In the genomic region with DNA sequence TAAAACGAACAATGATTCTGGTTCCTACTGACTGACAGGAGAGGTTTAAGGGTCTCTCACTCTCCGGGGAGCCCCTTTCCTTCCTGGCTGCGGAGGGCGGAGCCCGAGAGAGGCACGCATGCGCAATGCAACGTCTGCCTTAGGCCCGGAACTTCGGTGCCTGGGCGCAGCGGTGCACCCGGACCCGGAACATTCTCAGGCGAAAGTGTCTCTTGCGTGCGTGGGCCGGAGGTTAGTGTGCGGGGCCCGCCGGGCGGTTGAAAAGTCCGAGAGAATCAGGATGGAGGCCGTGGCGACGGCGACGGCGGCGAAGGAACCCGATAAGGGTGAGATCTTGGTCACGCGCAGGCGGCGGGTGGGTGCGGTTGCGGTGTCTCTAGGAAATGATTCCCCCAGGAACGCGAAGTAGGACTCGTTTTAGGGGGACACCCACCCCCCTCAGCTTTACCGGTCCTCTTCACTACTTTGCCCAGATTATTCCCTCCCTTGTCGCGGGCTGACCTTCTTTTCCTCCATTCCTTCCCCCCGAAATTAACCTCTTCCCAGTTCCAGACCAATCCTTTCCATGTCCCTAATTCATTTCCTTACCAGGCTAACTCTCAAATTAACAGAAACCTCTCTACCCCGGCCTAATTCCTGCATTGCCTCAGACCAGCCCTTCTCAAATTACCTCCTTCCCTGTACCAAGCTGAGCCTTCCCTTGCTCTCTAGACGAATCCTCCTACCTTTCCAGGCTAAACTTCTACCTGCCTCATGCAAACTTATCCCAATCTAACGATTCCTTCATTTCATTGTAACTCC, we compare ENCODE assay signal across 8 cellular contexts. TPM values are rescaled to one million over a fixed set of nuclear protein-coding genes. Genes with fewer than 3 reads are reported as not detected.
DNase-seq lines count a peak whose midpoint lies in the region; ATAC-seq, FAIRE-seq and TF ChIP-seq lines count a peak whose summit lies in the region.

A gene (plus strand): TSS at position 142 of the 801 bp plus-strand sequence. CDS start 139 bp downstream, at position 281.

- H3K4me1 Mint-ChIP-seq in activated B cell treated with CpG ODN at 0.5 μM for 24 hours: peaks cover 65% of the 10 kb centered on the region

- H3K4me3 ChIP-seq in bronchial epithelial cell (ENCODE audit: low read depth, low read length): peak within 1 kb of the TSS; percentile 58

- intact Hi-C loops in activated B cell treated with CpG ODN at 0.5 μM for 24 hours (cut with micrococcal nuclease): loop anchor here (1.0 kb wide), 3 partner anchors 16 to 87 kb away; a partner anchor contains a TSS

- peaks cover 65% of the 10 kb centered on the region for H3K36me3 Mint-ChIP-seq in activated B cell treated with CpG ODN at 0.5 μM for 24 hours (ENCODE audit: low read depth)

- H3K4me3 Mint-ChIP-seq in activated B cell treated with CpG ODN at 0.5 μM for 24 hours: peak within 1 kb of the TSS; percentile 99

- no peaks in the 10 kb centered on the region for H3K9me3 Mint-ChIP-seq in activated B cell treated with CpG ODN at 0.5 μM for 24 hours

- H3K27me3 Mint-ChIP-seq in activated B cell treated with CpG ODN at 0.5 μM for 24 hours: no peaks in the 10 kb centered on the region

- no peak for FAIRE-seq in bronchial epithelial cell (lab: Jason Lieb, UNC)

- ATAC-seq in HG03108 (IDR thresholded peaks at IDR 0.05; ENCODE audit: unreplicated experiment): peak; percentile 59
- ATAC-seq in activated B cell treated with CpG ODN at 0.5 μM for 24 hours (ENCODE audit: low read depth): peak; percentile 76

- no peak for TF ChIP-seq CTCF in activated B cell treated with CpG ODN at 0.5 μM for 24 hours (IDR thresholded peaks at IDR 0.05)
- no peak for TF ChIP-seq CTCF in bronchial epithelial cell (IDR thresholded peaks at IDR 0.05; ENCODE audit: insufficient read depth, low read length, severe bottlenecking)

- no peaks in the 10 kb centered on the region for H3K27me3 ChIP-seq in bronchial epithelial cell (ENCODE audit: control insufficient read depth, insufficient read depth, low read length)

- TF ChIP-seq POLR2A in GM18526 (IDR thresholded peaks at IDR 0.05; ENCODE audit: extremely low read depth, insufficient read length): peak; percentile 83

- peaks cover 15% of the 10 kb centered on the region for H3K36me3 ChIP-seq in bronchial epithelial cell (ENCODE audit: control insufficient read depth, insufficient read depth, low read length)

- H3K27ac Mint-ChIP-seq in activated B cell treated with CpG ODN at 0.5 μM for 24 hours: peak within 1 kb of the TSS; percentile 100

- POLR2A ChIA-PET in activated B cell treated with CpG ODN at 0.5 μM for 24 hours (lab: Charles Lee): interaction anchor here (0.6 to 7.4 kb wide), 10 partner anchors 10 to 646 kb away, joined by 3 to 76 read pairs (median 8); a partner anchor contains a TSS

- peak; percentile 76 for DNase-seq in A172 (ENCODE audit: low spot score)
- DNase-seq in NCI-H2227 (lab: John Stamatoyannopoulos, UW; ENCODE audit: unreplicated experiment): peak; percentile 98
- DNase-seq in activated B cell treated with CpG ODN at 0.5 μM for 24 hours: peak; percentile 92
- DNase-seq in bronchial epithelial cell (ENCODE audit: low read depth): peak; percentile 66
- DNase-seq in inferior parietal cortex (ENCODE audit: extremely low spot score): peak; percentile 91
- DNase-seq in stimulated activated CD4-positive, alpha-beta T cell treated with anti-CD3 and anti-CD28 coated beads, Interleukin-12 subunit alpha, Interleukin-12 subunit beta, amount 100 ng/mL, for 4 hours: peak; percentile 86

- CTCF ChIA-PET in activated B cell treated with CpG ODN at 0.5 μM for 24 hours (lab: Charles Lee): interaction anchor here (0.9 to 5.5 kb wide), 5 partner anchors 11 to 261 kb away, joined by 3 to 45 read pairs (median 26); no protein-coding TSS in a partner anchor

RNA-seq across cellular contexts. Expression of the gene that starts here (rescaled TPM):
- total RNA-seq in A172 (2014; rRNA removed; shearing (Covaris generic)): 8.3 and 8.9 TPM in 2 replicates
- total RNA-seq in activated B cell treated with CpG ODN at 0.5 μM for 24 hours (61.7 and 65.3 TPM in 2 replicates), bronchial epithelial cell (7.9 and 12.9 TPM in 2 replicates)

Comparison
In these comparisons a context has a peak if more than half of its experiments do, and no peak if none do; other contexts are left out.
1. Peak in every context shown above with its lines: DNase-seq, ATAC-seq and H3K4me3 ChIP-seq.